ENCODE assay signal across 27 cellular contexts in genomic region chr16:66699898-66700297, GRCh38.
"Had no signal": no experiment of that assay in that cellular context is flagged by ENCODE, and none has a peak within 500 bp of the region (broad histone marks: within the 10 kb centered on the region; RNA-seq: fewer than 3 reads in every experiment).

No MANE protein-coding gene starts in this region.

- H3K4me3 ChIP-seq: coronary artery, esophagus muscularis mucosa, gastroesophageal sphincter, heart left ventricle, hepatocyte, mucosa of descending colon, pancreas, prostate gland, right atrium auricular region, testis, tibial nerve, upper lobe of left lung had no signal

- H3K27me3 ChIP-seq: esophagus muscularis mucosa, foreskin keratinocyte, gastroesophageal sphincter, heart left ventricle, hepatocyte, pancreas, right atrium auricular region, testis, tibial nerve, upper lobe of left lung had no signal

- H3K36me3 Mint-ChIP-seq: mesothelial cell of epicardium; naive B cell; stimulated activated memory B cell treated with anti-CD40 and anti-IgM and Interleukin-4, amounts not matched to agents 10 μg/mL and 1 μg/mL and 100 μg/mL, for 72 hours had no signal

- H3K27ac Mint-ChIP-seq: mesothelial cell of epicardium; naive B cell; nephron; stimulated activated memory B cell treated with anti-CD40 and anti-IgM and Interleukin-4, amounts not matched to agents 10 μg/mL and 1 μg/mL and 100 μg/mL, for 72 hours had no signal

- ATAC-seq: foreskin keratinocyte; gastroesophageal sphincter; heart left ventricle; left lobe of liver; mucosa of descending colon; pancreas; sciatic nerve; stimulated activated memory B cell treated with anti-CD40 and anti-IgM and Interleukin-4, amounts not matched to agents 10 μg/mL and 1 μg/mL and 100 μg/mL, for 72 hours; stimulated activated naive CD8-positive, alpha-beta T cell treated with anti-CD3 and anti-CD28 coated beads, Interleukin-15, Interleukin-2, amounts not matched to agents 100 U/mL and 50 U/mL, for 24 hours had no signal

- H3K4me2 ChIP-seq: hepatocyte had no signal

- H3K36me3 ChIP-seq: esophagus muscularis mucosa, gastroesophageal sphincter, heart left ventricle, pancreas, prostate gland, right atrium auricular region, tibial nerve, upper lobe of left lung had no signal

- FAIRE-seq: kidney, pancreas, urothelium cell line had no signal

- H2AFZ ChIP-seq: hepatocyte had no signal

- H3K4me1 ChIP-seq: prostate gland had no signal

- H3K27ac ChIP-seq: coronary artery, esophagus muscularis mucosa, foreskin keratinocyte, gastroesophageal sphincter, heart left ventricle, hepatocyte, pancreas, prostate gland, right atrium auricular region, testis, tibial nerve, upper lobe of left lung had no signal

- H3K9me3 ChIP-seq: esophagus muscularis mucosa, gastroesophageal sphincter, heart left ventricle, mucosa of descending colon, pancreas, prostate gland, right atrium auricular region, testis, tibial nerve, upper lobe of left lung had no signal

- H3K4me3 Mint-ChIP-seq: mesothelial cell of epicardium; naive B cell; nephron; stimulated activated memory B cell treated with anti-CD40 and anti-IgM and Interleukin-4, amounts not matched to agents 10 μg/mL and 1 μg/mL and 100 μg/mL, for 72 hours had no signal

- H3K9me3 Mint-ChIP-seq: mesothelial cell of epicardium; naive B cell; nephron; stimulated activated memory B cell treated with anti-CD40 and anti-IgM and Interleukin-4, amounts not matched to agents 10 μg/mL and 1 μg/mL and 100 μg/mL, for 72 hours had no signal

- DNase-seq: dermis blood vessel endothelial cell; effector memory CD4-positive, alpha-beta T cell; foreskin keratinocyte; heart left ventricle; mesenchymal stem cell; mucosa of descending colon; naive B cell; stimulated activated CD4-positive, alpha-beta T cell treated with anti-CD3 and anti-CD28 coated beads, Interleukin-2, amount 100 ng/mL, for 24 hours; stimulated activated CD4-positive, alpha-beta T cell treated with anti-CD3 and anti-CD28 coated beads, Interleukin-4, amount 100 ng/mL, for 24 hours; stimulated activated naive CD8-positive, alpha-beta T cell treated with anti-CD3 and anti-CD28 coated beads, Interleukin-15, Interleukin-2, amounts not matched to agents 100 U/mL and 50 U/mL, for 24 hours; testis had no signal
